14 cellular contexts compared by ENCODE assay signal in the genomic region with DNA sequence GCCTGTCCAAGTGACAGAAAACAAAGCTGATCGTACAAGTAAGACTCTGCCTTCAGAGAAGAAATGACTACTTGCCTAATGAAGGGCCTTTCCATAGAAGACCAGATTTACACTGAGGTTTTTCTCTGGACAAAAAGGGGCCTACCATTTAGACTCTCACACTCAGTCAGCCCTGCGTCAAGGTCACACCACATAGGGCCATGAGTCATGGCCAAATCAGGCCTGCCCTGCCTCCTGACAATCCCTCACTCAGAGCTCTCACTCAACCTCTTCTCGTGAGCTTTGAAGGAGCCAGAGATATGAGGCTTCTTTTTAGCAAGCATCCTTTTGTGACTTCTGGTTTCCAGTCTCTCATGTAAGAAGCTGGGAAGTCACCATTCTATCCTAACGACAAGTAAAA.
DNase-seq lines count a peak whose midpoint lies in the region; ATAC-seq and TF ChIP-seq lines count a peak whose summit lies in the region.
"Had no signal": no experiment of that assay in that cellular context is flagged by ENCODE, and none has a peak within 500 bp of the region (broad histone marks: within the 10 kb centered on the region; RNA-seq: fewer than 3 reads in every experiment).

No MANE protein-coding gene starts in this region.

- no peak overlapping the region for H3K4me3 Mint-ChIP-seq in GM23338
- H3K4me3 Mint-ChIP-seq: dendritic cell treated with granulocyte-macrophage colony-stimulating factor and Interleukin-4, amounts not matched to agents 40 ng/mL and 50 ng/mL, for 4 days; H9 had no signal

- H3F3A ChIP-seq in GM23338 (replicated peaks; ENCODE audit: low read depth): no peaks in the 10 kb centered on the region

- H3K4me3 ChIP-seq in GM23338 (no peak overlapping the region), fibroblast of lung (replicated peaks in 1 of 4; ENCODE audit: control extremely low read depth in 1 of 4, insufficient read depth in 1 of 4, low read depth in 3 of 4, low read length in 4 of 4) (no peak overlapping the region), retinal pigment epithelial cell (ENCODE audit: low read length) (no peak overlapping the region)

- peaks cover 8% of the 10 kb centered on the region for H3K4me1 Mint-ChIP-seq in GM23338

- H3K4me1 ChIP-seq in GM23338 (ENCODE audit: insufficient read depth) (peaks cover 14% of the 10 kb centered on the region), fibroblast of lung (ENCODE audit: control insufficient read depth, extremely low read depth, insufficient read depth, low read length) (peaks cover 6% of the 10 kb centered on the region)

- no peaks in the 10 kb centered on the region for H3K27me3 Mint-ChIP-seq in GM23338 (ENCODE audit: insufficient read depth, low read depth, poor library complexity)

- no peak overlapping the region for H3K9ac ChIP-seq in fibroblast of lung (ENCODE audit: insufficient read depth, low read length)

- H4K20me1 ChIP-seq in GM23338 (replicated peaks; ENCODE audit: insufficient read depth): no peaks in the 10 kb centered on the region
- no peaks in the 10 kb centered on the region for H4K20me1 ChIP-seq in fibroblast of lung (ENCODE audit: control insufficient read depth, extremely low read depth, insufficient read depth, low read length)

- no peak overlapping the region for H3K4me2 ChIP-seq in GM23338
- no peak overlapping the region for H3K4me2 ChIP-seq in fibroblast of lung (ENCODE audit: extremely low read depth, insufficient read depth, low read length)

- no peaks in the 10 kb centered on the region for H3K36me3 ChIP-seq in GM23338 (ENCODE audit: insufficient read depth)
- no peaks in the 10 kb centered on the region for H3K36me3 ChIP-seq in fibroblast of lung (ENCODE audit: control insufficient read depth, insufficient read depth, low read length)

- TF ChIP-seq CTCF in GM23338 (conservative IDR thresholded peaks at IDR 0.05; ENCODE audit: low read depth in 2 of 2) (no peak), fibroblast of lung (conservative IDR thresholded peaks at IDR 0.05 in 1 of 2, IDR thresholded peaks at IDR 0.05 in 1 of 2; ENCODE audit: low read depth in 1 of 2, low read length in 2 of 2) (no peak), retinal pigment epithelial cell (conservative IDR thresholded peaks at IDR 0.05; ENCODE audit: low read depth, low read length) (no peak)

- H3K27me3 ChIP-seq in GM23338 (ENCODE audit: insufficient read depth): no peaks in the 10 kb centered on the region
- no peaks in the 10 kb centered on the region for H3K27me3 ChIP-seq in fibroblast of lung (ENCODE audit: control insufficient read depth, insufficient read depth, low read length)

- H3K79me2 ChIP-seq in GM23338 (replicated peaks; ENCODE audit: insufficient read depth) (no peaks in the 10 kb centered on the region), fibroblast of lung (ENCODE audit: control insufficient read depth, insufficient read depth, low read length) (no peaks in the 10 kb centered on the region)

- no peaks in the 10 kb centered on the region for H3K9me3 ChIP-seq in fibroblast of lung (ENCODE audit: control insufficient read depth, insufficient read depth, low read depth, low read length)

- DNase-seq in GM23338 (ENCODE audit: low spot score) (no peak), RPMI7951 (ENCODE audit: low read depth) (peak; percentile 88), fibroblast of lung (ENCODE audit: low read depth in 2 of 2) (peak; percentile 75 to 83), retinal pigment epithelial cell (ENCODE audit: low read depth) (peak; percentile 77), UCSD-AML1 (lab: John Stamatoyannopoulos, UW; ENCODE audit: unreplicated experiment) (no peak)
- DNase-seq: activated naive CD4-positive, alpha-beta T cell treated with Interleukin-2 at 50 U/mL for 16 hours; Calu3; H9; NCI-H2081; NK-92 treated with Interleukin-12 subunit alpha and Interleukin-12 subunit beta, amount 100 ng/mL, for 24 hours; substantia nigra had no signal

- H3K9me3 Mint-ChIP-seq in GM23338: no peaks in the 10 kb centered on the region

- H3K27ac ChIP-seq in GM23338 (ENCODE audit: low read depth): no peak overlapping the region
- H3K27ac ChIP-seq in fibroblast of lung (ENCODE audit: insufficient read depth, low read length): peak overlapping the region; percentile 12

- no peaks in the 10 kb centered on the region for H3K9me2 ChIP-seq in GM23338 (ENCODE audit: insufficient read depth)

- ATAC-seq in GM23338: peak; percentile 51
- ATAC-seq in HG02970 (IDR thresholded peaks at IDR 0.05; ENCODE audit: low FRiP score, unreplicated experiment): no peak
- ATAC-seq in HG03439 (IDR thresholded peaks at IDR 0.05; ENCODE audit: unreplicated experiment): no peak

- no peaks in the 10 kb centered on the region for H3K36me3 Mint-ChIP-seq in GM23338 (ENCODE audit: low read depth)

- H3K27ac Mint-ChIP-seq in GM23338: no peak overlapping the region
- H3K27ac Mint-ChIP-seq: dendritic cell treated with granulocyte-macrophage colony-stimulating factor and Interleukin-4, amounts not matched to agents 40 ng/mL and 50 ng/mL, for 4 days; H9 had no signal

- H2AFZ ChIP-seq in GM23338 (no peak overlapping the region; the same call in 1 of the 2 replicates), fibroblast of lung (ENCODE audit: low read length) (no peak overlapping the region)

TF ChIP-seq in GM23338, 12 proteins besides CTCF, POLR2A, EP300 and RAD21:
- TF ChIP-seq POLR2AphosphoS5 (IDR thresholded peaks at IDR 0.05; ENCODE audit: low read depth): no peak
- TF ChIP-seq EZH2phosphoT487 (IDR thresholded peaks at IDR 0.05; ENCODE audit: unreplicated experiment): no peak
- TF ChIP-seq EZH2 (IDR thresholded peaks at IDR 0.05; ENCODE audit: low read depth, unreplicated experiment): no peak

Comparison
In these comparisons a context has a peak if more than half of its experiments do, and no peak if none do; other contexts are left out.
1. DNase-seq: peak in RPMI7951 (single experiment), fibroblast of lung (2 of 2) and retinal pigment epithelial cell (single experiment); none in GM23338 (single experiment) and UCSD-AML1 (single experiment).